10 cellular contexts compared by ENCODE assay signal in the genomic region with DNA sequence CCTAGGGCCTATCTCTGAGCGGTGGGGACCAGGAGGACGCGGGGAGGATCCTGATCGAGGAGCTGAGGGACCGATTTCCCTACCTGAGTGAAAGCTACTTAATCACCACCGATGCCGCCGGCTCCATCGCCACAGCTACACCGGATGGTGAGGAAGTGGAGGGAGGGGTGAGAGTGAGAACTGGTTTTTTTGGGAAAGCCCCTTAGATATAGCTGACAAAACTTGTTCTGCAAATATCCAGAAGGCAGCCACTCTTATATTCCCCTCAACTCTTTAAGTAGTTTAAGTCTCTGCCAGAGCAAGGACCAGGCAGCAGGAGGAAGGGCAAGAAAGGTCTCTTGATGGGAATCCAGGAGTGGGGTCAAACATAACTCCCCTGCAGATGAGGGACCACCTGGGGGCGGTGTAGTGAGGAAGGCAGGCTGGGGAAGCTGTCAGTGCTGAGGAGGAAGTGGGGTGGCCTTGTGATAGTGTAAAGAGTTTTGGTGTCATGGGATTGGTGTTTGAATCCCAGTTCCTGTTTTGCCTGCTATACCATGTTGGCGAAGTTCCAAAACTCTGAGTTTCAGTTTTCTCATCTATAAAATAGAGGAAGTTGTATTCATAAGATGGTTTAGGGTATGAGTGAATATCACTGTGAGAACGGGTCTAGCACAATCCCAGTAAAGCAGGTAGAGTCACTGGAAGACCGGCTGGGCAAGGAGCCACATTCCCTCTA. TPM values are rescaled to one million over a fixed set of nuclear protein-coding genes. Genes with fewer than 3 reads are reported as not detected.
A peak's percentile ranks its signal among the peaks of the same experiment; 100 is the strongest.
DNase-seq lines count a peak whose midpoint lies in the region; ATAC-seq and TF ChIP-seq lines count a peak whose summit lies in the region.
"Had no signal": no experiment of that assay in that cellular context is flagged by ENCODE, and none has a peak within 500 bp of the region (broad histone marks: within the 10 kb centered on the region; RNA-seq: fewer than 3 reads in every experiment).

No MANE protein-coding gene starts in this region.

- peak; percentile 44 for ATAC-seq in GM18517 (IDR thresholded peaks at IDR 0.05; ENCODE audit: unreplicated experiment)
- peak; percentile 29 for ATAC-seq in HG02943 (IDR thresholded peaks at IDR 0.05; ENCODE audit: low read depth, unreplicated experiment)
- ATAC-seq: left colon had no signal

- no peaks in the 10 kb centered on the region for H3K9me3 ChIP-seq in osteoblast (ENCODE audit: low read depth, low read length)

- peak overlapping the region; percentile 79 for H3K4me3 Mint-ChIP-seq in activated naive CD8-positive, alpha-beta T cell treated with anti-CD3 and anti-CD28 coated beads for 36 hours

- H3K4me3 ChIP-seq in osteoblast (ENCODE audit: insufficient read depth, low read length) = no peak overlapping the region
- H3K4me3 ChIP-seq: PC-9 had no signal

- H3K4me1 ChIP-seq in osteoblast (ENCODE audit: insufficient read depth, low read length) = peaks cover 22% of the 10 kb centered on the region

- H3K79me2 ChIP-seq in osteoblast (ENCODE audit: insufficient read depth, low read length) = peaks cover 72% of the 10 kb centered on the region

- H3K9me3 Mint-ChIP-seq in activated naive CD8-positive, alpha-beta T cell treated with anti-CD3 and anti-CD28 coated beads for 36 hours = no peaks in the 10 kb centered on the region

- peak; percentile 97 for DNase-seq in SKM-1 treated with dmso at 0.1 percent for 144 hours (lab: John Stamatoyannopoulos, UW; ENCODE audit: unreplicated experiment)
- DNase-seq in activated naive CD8-positive, alpha-beta T cell treated with anti-CD3 and anti-CD28 coated beads for 36 hours = peak; percentile 61
- peak; percentile 81 for DNase-seq in osteoblast (ENCODE audit: insufficient read length, low spot score, missing footprints)
- DNase-seq in T1000 (lab: John Stamatoyannopoulos, UW) = no peak
- DNase-seq in NCI-H526 (lab: John Stamatoyannopoulos, UW) = no peak
- no peak for DNase-seq in NCI-H1930 (lab: John Stamatoyannopoulos, UW)

- no peak overlapping the region for H3K27ac ChIP-seq in osteoblast (ENCODE audit: low read depth, low read length)
- H3K27ac ChIP-seq: PC-9 had no signal

- peaks cover 53% of the 10 kb centered on the region for H3K4me1 Mint-ChIP-seq in activated naive CD8-positive, alpha-beta T cell treated with anti-CD3 and anti-CD28 coated beads for 36 hours

- H4K20me1 ChIP-seq in osteoblast (ENCODE audit: insufficient read depth, low read length) = peaks cover 45% of the 10 kb centered on the region

- no peak for TF ChIP-seq CTCF in osteoblast (IDR thresholded peaks at IDR 0.05; ENCODE audit: extremely low read depth, low read depth, low read length)

- no peak overlapping the region for H2AFZ ChIP-seq in osteoblast (ENCODE audit: low read length)
- H2AFZ ChIP-seq: PC-9 had no signal

- no peak overlapping the region for H3K4me2 ChIP-seq in osteoblast (ENCODE audit: insufficient read depth, low read length)
- H3K4me2 ChIP-seq: PC-9 had no signal

- H3K27ac Mint-ChIP-seq in activated naive CD8-positive, alpha-beta T cell treated with anti-CD3 and anti-CD28 coated beads for 36 hours = peak overlapping the region; percentile 92

- H3K27me3 ChIP-seq in osteoblast (ENCODE audit: insufficient read depth, low read length) = no peaks in the 10 kb centered on the region

- peaks cover 26% of the 10 kb centered on the region for H3K36me3 Mint-ChIP-seq in activated naive CD8-positive, alpha-beta T cell treated with anti-CD3 and anti-CD28 coated beads for 36 hours

- peaks cover 56% of the 10 kb centered on the region for H3K36me3 ChIP-seq in osteoblast (ENCODE audit: insufficient read depth, low read length)

- H3K27me3 Mint-ChIP-seq in activated naive CD8-positive, alpha-beta T cell treated with anti-CD3 and anti-CD28 coated beads for 36 hours = no peaks in the 10 kb centered on the region

RNA-seq across cellular contexts. Expression of a gene that starts 3.4 kb away (rescaled TPM):
- 10 to 100 TPM; 55.6 to 62.1 TPM for total RNA-seq in activated naive CD8-positive, alpha-beta T cell treated with anti-CD3 and anti-CD28 coated beads for 36 hours
- total RNA-seq in osteoblast = 56.9 and 57.2 TPM in 2 replicates

RNA-seq across cellular contexts. Expression of a gene that starts 58.2 kb away (rescaled TPM):
- total RNA-seq in activated naive CD8-positive, alpha-beta T cell treated with anti-CD3 and anti-CD28 coated beads for 36 hours = 10 to 100 TPM; 10.6 TPM
- 21.4 and 24.2 TPM in 2 replicates for total RNA-seq in osteoblast

RNA-seq across cellular contexts. Expression of a gene that starts 58.6 kb away (rescaled TPM):
- total RNA-seq in activated naive CD8-positive, alpha-beta T cell treated with anti-CD3 and anti-CD28 coated beads for 36 hours = 10 to 100 TPM; 69.5 to 74.2 TPM
- total RNA-seq in osteoblast = 15.0 and 17.0 TPM in 2 replicates

Comparison
In these comparisons a context has a peak if more than half of its experiments do, and no peak if none do; other contexts are left out.
1. DNase-seq: peak in SKM-1 treated with dmso at 0.1 percent for 144 hours (single experiment), activated naive CD8-positive, alpha-beta T cell treated with anti-CD3 and anti-CD28 coated beads for 36 hours (single experiment) and osteoblast (single experiment); none in T1000 (single experiment), NCI-H526 (0 of 2) and NCI-H1930 (0 of 2).